1 cellular context compared by ENCODE assay signal in genomic region chr1:204650911-204651570, GRCh38.
TF ChIP-seq lines count a peak whose summit lies in the region.

No MANE protein-coding gene starts in this region.

TF ChIP-seq in H1, 55 proteins besides CTCF, POLR2A, EP300 and RAD21:
- no peak for TF ChIP-seq GTF2F1 (IDR thresholded peaks at IDR 0.05; ENCODE audit: borderline replicate concordance, low read depth, low read length)
- no peak for TF ChIP-seq TEAD4 (IDR thresholded peaks at IDR 0.05; ENCODE audit: low read depth, low read length)
- no peak for TF ChIP-seq RXRA (IDR thresholded peaks at IDR 0.05; ENCODE audit: insufficient read depth, low read depth, low read length)
- no peak for TF ChIP-seq TAF1 (IDR thresholded peaks at IDR 0.05; ENCODE audit: low read depth, low read length)
- TF ChIP-seq NANOG (IDR thresholded peaks at IDR 0.05; ENCODE audit: insufficient read depth, low read depth, low read length, poor library complexity, severe bottlenecking), result no peak
- TF ChIP-seq ATF3 (IDR thresholded peaks at IDR 0.05; ENCODE audit: insufficient read depth, low read depth, low read length), result no peak
- TF ChIP-seq SIN3A (conservative IDR thresholded peaks at IDR 0.05 in 1 of 2, IDR thresholded peaks at IDR 0.05 in 1 of 2; ENCODE audit: low read depth in 1 of 2, low read length in 2 of 2), result no peak
- TF ChIP-seq CHD1 (IDR thresholded peaks at IDR 0.05; ENCODE audit: low read depth, low read length), result no peak
- TF ChIP-seq SAP30 (IDR thresholded peaks at IDR 0.05; ENCODE audit: insufficient read depth, insufficient replicate concordance, low read length), result no peak
- no peak for TF ChIP-seq BACH1 (IDR thresholded peaks at IDR 0.05; ENCODE audit: low read length)
- no peak for TF ChIP-seq FOSL1 (IDR thresholded peaks at IDR 0.05; ENCODE audit: insufficient read depth, low read depth, low read length)
- TF ChIP-seq RFX5 (IDR thresholded peaks at IDR 0.05; ENCODE audit: borderline replicate concordance, low read depth, low read length), result no peak
- no peak for TF ChIP-seq E2F6 (IDR thresholded peaks at IDR 0.05)
- no peak for TF ChIP-seq HDAC6 (IDR thresholded peaks at IDR 0.05; ENCODE audit: low read depth, low read length)
- TF ChIP-seq EGR1 (IDR thresholded peaks at IDR 0.05; ENCODE audit: borderline replicate concordance, low read depth, low read length), result no peak
- no peak for TF ChIP-seq PHF8 (conservative IDR thresholded peaks at IDR 0.05; ENCODE audit: low read depth, low read length)
- TF ChIP-seq CBX8 (IDR thresholded peaks at IDR 0.05; ENCODE audit: borderline replicate concordance, low read depth, low read length), result no peak
- no peak for TF ChIP-seq POLR2AphosphoS5 (IDR thresholded peaks at IDR 0.05; ENCODE audit: low read depth, low read length)
- TF ChIP-seq KDM1A (IDR thresholded peaks at IDR 0.05; ENCODE audit: borderline replicate concordance, low read length), result no peak
- no peak for TF ChIP-seq JUN (IDR thresholded peaks at IDR 0.05; ENCODE audit: low read depth, low read length)
